7 cellular contexts compared by ENCODE assay signal in genomic region chr15:51094606-51095569, GRCh38. TPM values are rescaled to one million over a fixed set of nuclear protein-coding genes. Genes with fewer than 3 reads are reported as not detected.
A peak's percentile ranks its signal among the peaks of the same experiment; 100 is the strongest.
DNase-seq lines count a peak whose midpoint lies in the region; ATAC-seq, FAIRE-seq and TF ChIP-seq lines count a peak whose summit lies in the region.

Gene TNFAIP8L3 (minus strand): TSS chr15:51094906. CDS start chr15:51094595, 311 bp downstream.

- H4K20me1 ChIP-seq in PC-9 (ENCODE audit: insufficient read depth) = no peaks in the 10 kb centered on the region

- H3K79me2 ChIP-seq in PC-9 (ENCODE audit: low read depth) = no peaks in the 10 kb centered on the region

- H3K4me1 ChIP-seq in PC-9 (replicated peaks; ENCODE audit: insufficient read depth) = no peaks in the 10 kb centered on the region
- H3K4me1 ChIP-seq in esophagus squamous epithelium = peaks cover 7 to 70% (median 37%) of the 10 kb centered on the region in 3 donors

- H3K27ac ChIP-seq in PC-9 (no peak within 1 kb of the TSS), esophagus squamous epithelium (peak within 1 kb of the TSS; percentile 77 to 94 (median 87))

- no peak for ATAC-seq in GM18870 (IDR thresholded peaks at IDR 0.05; ENCODE audit: unreplicated experiment)

- H3K9me3 Mint-ChIP-seq in nephron = no peaks in the 10 kb centered on the region

- 5 to 6% methylated on average over 16 to 21 of the region's 98 CpGs for WGBS in esophagus squamous epithelium, 2 donors

- no peaks in the 10 kb centered on the region for H3K36me3 Mint-ChIP-seq in nephron (ENCODE audit: low read depth)

- POLR2A ChIA-PET in PC-9 (lab: Charles Lee; ENCODE audit: unreplicated experiment) = no interaction called here

- H3K4me3 ChIP-seq in PC-9 (no peak within 1 kb of the TSS), esophagus squamous epithelium (peak within 1 kb of the TSS; percentile 56 to 85 (median 70))

- no peak within 1 kb of the TSS for H3K27ac Mint-ChIP-seq in nephron

- intact Hi-C loops in PC-9 (cut with micrococcal nuclease; ENCODE audit: unreplicated experiment) (no loop called here), esophagus squamous epithelium (cut with DNase I) (no loop called here)

- H3F3A ChIP-seq in PC-9 (ENCODE audit: insufficient read depth, low read depth) = no peaks in the 10 kb centered on the region

- H3K4me2 ChIP-seq in PC-9 = peak within 1 kb of the TSS; percentile 62

- BruUV-seq in PC-9 (replicated peaks; lab: Mats Ljungman, UMichigan) = no TSS peak

- CTCF ChIA-PET in PC-9 (lab: Charles Lee) = no interaction called here

- H3K9me3 ChIP-seq in PC-9 (ENCODE audit: insufficient read depth, low read depth) (no peaks in the 10 kb centered on the region), esophagus squamous epithelium (no peaks in the 10 kb centered on the region)

- peak within 1 kb of the TSS; percentile 81 to 87 (median 83) for H3K4me3 Mint-ChIP-seq in nephron

- peaks cover 94% of the 10 kb centered on the region for H3K27me3 Mint-ChIP-seq in nephron (ENCODE audit: low read depth)

- no peaks in the 10 kb centered on the region for H3K9me2 ChIP-seq in PC-9 (ENCODE audit: insufficient read depth)

- TF ChIP-seq CTCF in PC-9 (conservative IDR thresholded peaks at IDR 0.05) = no peak
- no peak for TF ChIP-seq CTCF in esophagus squamous epithelium (IDR thresholded peaks at IDR 0.05)
- no peak for TF ChIP-seq CTCF in nephron (IDR thresholded peaks at IDR 0.05; ENCODE audit: unreplicated experiment in 3 of 3)

- H3K27me3 ChIP-seq in PC-9 (ENCODE audit: insufficient read depth, low read depth) (peaks cover 27% of the 10 kb centered on the region), esophagus squamous epithelium (peaks cover 0 to 25% (median 0%) of the 10 kb centered on the region in 4 donors)

- DNase-seq in H54 (ENCODE audit: insufficient read length, low spot score) (peak; percentile 30), PC-9 (peak in 1 of 2 experiments; percentile 24), esophagus squamous epithelium (lab: John Stamatoyannopoulos, UW) (no peak), NCI-H524 treated with DMSO at 0.1 percent for 48 hours (lab: John Stamatoyannopoulos, UW) (no peak), epidermal melanocyte (ENCODE audit: insufficient read length, low spot score) (no peak)

- TF ChIP-seq POLR2A in H54 (IDR thresholded peaks at IDR 0.05; ENCODE audit: low read depth, low read length) (no peak), esophagus squamous epithelium (IDR thresholded peaks at IDR 0.05) (peak in 2 of 4 donors; percentile 27 to 31)

- H2AFZ ChIP-seq in PC-9 = no peak within 1 kb of the TSS

- H3K4me1 Mint-ChIP-seq in nephron = no peaks in the 10 kb centered on the region

- FAIRE-seq in H54 (lab: Jason Lieb, UNC) = no peak

- H3K36me3 ChIP-seq in PC-9 (ENCODE audit: low read depth) (no peaks in the 10 kb centered on the region), esophagus squamous epithelium (no peaks in the 10 kb centered on the region)

RNA-seq across cellular contexts. Expression of gene TNFAIP8L3, which starts in this region (rescaled TPM):
- total RNA-seq in PC-9 (2021) = 0.20 TPM in 1 of 2 replicates, not detected in the other
- 10 to 100 TPM in 2 of 4 donors, 1 to 10 TPM in 2; 3.7 to 13.1 (median 8.1) TPM for total RNA-seq in esophagus squamous epithelium
